ENCODE assay signal across 36 cellular contexts in genomic region chr14:97575677-97576076, GRCh38.
"Had no signal": no experiment of that assay in that cellular context is flagged by ENCODE, and none has a peak within 500 bp of the region (broad histone marks: within the 10 kb centered on the region; RNA-seq: fewer than 3 reads in every experiment).

No MANE protein-coding gene starts in this region.

- H3K27me3 ChIP-seq: adrenal gland, body of pancreas, brain microvascular endothelial cell, breast epithelium had no signal

- H3K4me3 ChIP-seq: adrenal gland, body of pancreas, breast epithelium had no signal

- H3K4me3 Mint-ChIP-seq: activated B cell treated with CpG ODN at 0.5 μM for 24 hours; activated CD4-positive, alpha-beta memory T cell treated with anti-CD3 and anti-CD28 coated beads for 36 hours; activated CD4-positive, alpha-beta T cell treated with anti-CD3 and anti-CD28 coated beads, Interleukin-2, amount 10 ng/mL, durations not matched to agents 24 days and 14 days; activated CD8-positive, alpha-beta T cell treated with anti-CD3 and anti-CD28 coated beads for 36 hours; activated naive CD4-positive, alpha-beta T cell treated with anti-CD3 and anti-CD28 coated beads for 36 hours; activated naive CD8-positive, alpha-beta T cell treated with anti-CD3 and anti-CD28 coated beads for 36 hours; activated T-cell treated with anti-CD3 and anti-CD28 coated beads, Interleukin-2, amount 50 U/mL, for 4 hours; activated T-cell treated with anti-CD3 and anti-CD28 coated beads, Interleukin-2, amount 50 U/mL, for 72 hours; activated T-helper 1 cell treated with anti-CD3 and anti-CD28 coated beads, Interleukin-12 subunit alpha, Interleukin-12 subunit beta, Interleukin-2, Interleukin-4 antibody, amounts not matched to agents 30 ng/mL and 10 ng/mL and 1 ng/mL, durations not matched to agents 14 hours and 24 hours and 36 hours; activated T-helper 17 cell treated with anti-CD3 and anti-CD28 coated beads, Interleukin-2, amount 50 U/mL, for 72 hours; T-helper 1 cell treated with Interleukin-12 subunit alpha and Interleukin-12 subunit beta and Interleukin-4 antibody, amounts not matched to agents 30 μg/mL and 1 μg/mL, for 36 hours; T-helper 2 cell treated with Interferon-gamma antibody and Interleukin-4, amounts not matched to agents 5 μg/mL and 100 μg/mL, for 36 hours had no signal

- H3K27ac Mint-ChIP-seq: activated B cell treated with CpG ODN at 0.5 μM for 24 hours; activated CD4-positive, alpha-beta memory T cell treated with anti-CD3 and anti-CD28 coated beads for 36 hours; activated CD4-positive, alpha-beta T cell treated with anti-CD3 and anti-CD28 coated beads, Interleukin-2, amount 10 ng/mL, durations not matched to agents 24 days and 14 days; activated CD8-positive, alpha-beta T cell treated with anti-CD3 and anti-CD28 coated beads for 36 hours; activated naive CD4-positive, alpha-beta T cell treated with anti-CD3 and anti-CD28 coated beads for 36 hours; activated naive CD4-positive, alpha-beta T cell treated with anti-CD3 and anti-CD28 coated beads, Interleukin-2, amount 50 U/mL, for 72 hours; activated naive CD8-positive, alpha-beta T cell treated with anti-CD3 and anti-CD28 coated beads for 36 hours; activated T-cell treated with anti-CD3 and anti-CD28 coated beads, Interleukin-2, amount 50 U/mL, for 72 hours; activated T-helper 1 cell treated with anti-CD3 and anti-CD28 coated beads, Interleukin-12 subunit alpha, Interleukin-12 subunit beta, Interleukin-2, Interleukin-4 antibody, amounts not matched to agents 30 ng/mL and 10 ng/mL and 1 ng/mL, durations not matched to agents 14 hours and 24 hours and 36 hours; activated T-helper 17 cell treated with anti-CD3 and anti-CD28 coated beads, Interleukin-2, amount 50 U/mL, for 72 hours; T-helper 1 cell treated with Interleukin-12 subunit alpha and Interleukin-12 subunit beta and Interleukin-4 antibody, amounts not matched to agents 30 μg/mL and 1 μg/mL, for 36 hours; T-helper 2 cell treated with Interferon-gamma antibody and Interleukin-4, amounts not matched to agents 5 μg/mL and 100 μg/mL, for 36 hours had no signal

- DNase-seq: activated B cell treated with CpG ODN at 0.5 μM for 24 hours; activated CD4-positive, alpha-beta memory T cell treated with anti-CD3 and anti-CD28 coated beads for 36 hours; activated CD4-positive, alpha-beta T cell treated with anti-CD3 and anti-CD28 coated beads for 4 hours; activated CD4-positive, alpha-beta T cell treated with anti-CD3 and anti-CD28 coated beads, Interleukin-2, amount 10 ng/mL, durations not matched to agents 24 days and 14 days; activated CD4-positive, alpha-beta T cell treated with anti-CD3 and anti-CD28 coated beads, Interleukin-2, amount 50 U/mL, for 1 hour; activated CD4-positive, alpha-beta T cell treated with anti-CD3 and anti-CD28 coated beads, Interleukin-2, amount 50 U/mL, for 4 hours; activated CD4-positive, CD25-positive, alpha-beta regulatory T cell treated with anti-CD3 and anti-CD28 coated beads, Interleukin-2, amount 50 U/mL, for 72 hours; activated CD8-positive, alpha-beta memory T cell treated with anti-CD3 and anti-CD28 coated beads, Interleukin-2, amount 50 U/mL, for 4 hours; activated CD8-positive, alpha-beta T cell treated with anti-CD3 and anti-CD28 coated beads for 36 hours; activated effector memory CD4-positive, alpha-beta T cell treated with anti-CD3 and anti-CD28 coated beads, Interleukin-2, amount 50 U/mL, for 16 hours; activated gamma-delta T cell treated with Interleukin-2 at 50 U/mL for 16 hours; activated naive CD4-positive, alpha-beta T cell; activated naive CD4-positive, alpha-beta T cell treated with anti-CD3 and anti-CD28 coated beads for 36 hours; activated naive CD4-positive, alpha-beta T cell treated with anti-CD3 and anti-CD28 coated beads, Interleukin-2, amount 50 U/mL, for 16 hours; activated naive CD8-positive, alpha-beta T cell treated with anti-CD3 and anti-CD28 coated beads for 36 hours; activated T-cell treated with anti-CD3 and anti-CD28 coated beads for 4 hours; activated T-cell treated with anti-CD3 and anti-CD28 coated beads, Interleukin-2, amount 50 U/mL, for 1 hour; activated T-cell treated with anti-CD3 and anti-CD28 coated beads, Interleukin-2, amount 50 U/mL, for 4 hours; activated T-cell treated with anti-CD3 and anti-CD28 coated beads, Interleukin-2, amount 50 U/mL, for 72 hours; adrenal gland; amniotic stem cell; aorta; body of pancreas; brain microvascular endothelial cell; central memory CD4-positive, alpha-beta T cell; T-helper 2 cell; T-helper 9 cell had no signal

- H3K4me1 Mint-ChIP-seq: activated B cell treated with CpG ODN at 0.5 μM for 24 hours had no signal

- H3K27ac ChIP-seq: adrenal gland, body of pancreas, brain microvascular endothelial cell, breast epithelium, VCaP had no signal

- ATAC-seq: activated CD8-positive, alpha-beta T cell treated with anti-CD3 and anti-CD28 coated beads for 36 hours; activated naive CD4-positive, alpha-beta T cell treated with anti-CD3 and anti-CD28 coated beads, Interleukin-2, amount 50 U/mL, for 72 hours; activated T-cell treated with anti-CD3 and anti-CD28 coated beads, Interleukin-2, amount 50 U/mL, for 4 hours; activated T-cell treated with anti-CD3 and anti-CD28 coated beads, Interleukin-2, amount 50 U/mL, for 72 hours; activated T-helper 17 cell treated with anti-CD3 and anti-CD28 coated beads, Interleukin-2, amount 50 U/mL, for 72 hours; body of pancreas had no signal

- H3K9me3 Mint-ChIP-seq: activated CD4-positive, alpha-beta memory T cell treated with anti-CD3 and anti-CD28 coated beads for 36 hours; activated naive CD4-positive, alpha-beta T cell treated with anti-CD3 and anti-CD28 coated beads for 36 hours had no signal

- H3K36me3 ChIP-seq: adrenal gland, brain microvascular endothelial cell, breast epithelium had no signal

- H3K4me1 ChIP-seq: adrenal gland, body of pancreas, breast epithelium had no signal

- H3K27me3 Mint-ChIP-seq: activated B cell treated with CpG ODN at 0.5 μM for 24 hours; activated CD4-positive, alpha-beta memory T cell treated with anti-CD3 and anti-CD28 coated beads for 36 hours; activated CD4-positive, alpha-beta T cell treated with anti-CD3 and anti-CD28 coated beads, Interleukin-2, amount 10 ng/mL, durations not matched to agents 24 days and 14 days; activated CD8-positive, alpha-beta T cell treated with anti-CD3 and anti-CD28 coated beads for 36 hours; activated naive CD8-positive, alpha-beta T cell treated with anti-CD3 and anti-CD28 coated beads for 36 hours; activated T-helper 17 cell treated with anti-CD3 and anti-CD28 coated beads, Interleukin-2, amount 50 U/mL, for 72 hours had no signal

- FAIRE-seq: astrocyte, TTC549 had no signal

- H3K9me3 ChIP-seq: adrenal gland, body of pancreas had no signal

- H3K36me3 Mint-ChIP-seq: activated CD4-positive, alpha-beta memory T cell treated with anti-CD3 and anti-CD28 coated beads for 36 hours; activated naive CD8-positive, alpha-beta T cell treated with anti-CD3 and anti-CD28 coated beads for 36 hours had no signal
